ENCODE assay signal across 8 cellular contexts in genomic region chr11:63613517-63614135, GRCh38. TPM values are rescaled to one million over a fixed set of nuclear protein-coding genes. Genes with fewer than 3 reads are reported as not detected.
A peak's percentile ranks its signal among the peaks of the same experiment; 100 is the strongest.
DNase-seq lines count a peak whose midpoint lies in the region; ATAC-seq and TF ChIP-seq lines count a peak whose summit lies in the region.

No MANE protein-coding gene starts in this region.

- peak overlapping the region; percentile 87 for H3K4me3 Mint-ChIP-seq in natural killer cell treated with Interleukin-12 subunit alpha and Interleukin-12 subunit beta and Interleukin-15 and Interleukin-18, amount 100 ng/mL, for 72 hours

- TF ChIP-seq CTCF in GM13977 (IDR thresholded peaks at IDR 0.05; ENCODE audit: extremely low read depth, insufficient read depth, missing control alignments) (peak; percentile 10), foreskin fibroblast (IDR thresholded peaks at IDR 0.05; ENCODE audit: low read depth, low read length) (no peak), tibial nerve (IDR thresholded peaks at IDR 0.05) (no peak)

- H3K4me3 ChIP-seq in MG63: peak overlapping the region; percentile 64
- peak overlapping the region; percentile 60 to 64 for H3K4me3 ChIP-seq in foreskin fibroblast (ENCODE audit: low read depth in 1 of 2, low read length in 2 of 2)
- H3K4me3 ChIP-seq in tibial nerve: peak overlapping the region; percentile 62 to 87 (median 73)

- H3K36me3 ChIP-seq in MG63 (no peaks in the 10 kb centered on the region), tibial nerve (no peaks in the 10 kb centered on the region)

- H3K9me3 Mint-ChIP-seq in natural killer cell treated with Interleukin-12 subunit alpha and Interleukin-12 subunit beta and Interleukin-15 and Interleukin-18, amount 100 ng/mL, for 72 hours: no peaks in the 10 kb centered on the region

- no peaks in the 10 kb centered on the region for H3K27me3 Mint-ChIP-seq in natural killer cell treated with Interleukin-12 subunit alpha and Interleukin-12 subunit beta and Interleukin-15 and Interleukin-18, amount 100 ng/mL, for 72 hours

- peak overlapping the region; percentile 86 to 99 (median 91) for H3K27ac ChIP-seq in tibial nerve

- no peak for TF ChIP-seq POLR2A in tibial nerve (IDR thresholded peaks at IDR 0.05)

- WGBS in tibial nerve, 2 donors: 0% methylated on average over 37 to 38 of the region's 45 CpGs

- ATAC-seq in natural killer cell treated with Interleukin-12 subunit alpha and Interleukin-12 subunit beta and Interleukin-15 and Interleukin-18, amount 100 ng/mL, for 72 hours: peak; percentile 66 to 75

- H3K27me3 ChIP-seq in MG63 (no peaks in the 10 kb centered on the region), tibial nerve (no peaks in the 10 kb centered on the region)

- TF ChIP-seq EP300 in tibial nerve (IDR thresholded peaks at IDR 0.05): peak in 1 of 2 donors; percentile 66

- in situ Hi-C loops in GM13977 (cut with MboI; ENCODE audit: low pct_unique_long_range_greater_than_20kb, low sequenced_read_pairs, unreplicated experiment): no loop called here

- H3K36me3 Mint-ChIP-seq in natural killer cell treated with Interleukin-12 subunit alpha and Interleukin-12 subunit beta and Interleukin-15 and Interleukin-18, amount 100 ng/mL, for 72 hours: no peaks in the 10 kb centered on the region

- H3K4me1 Mint-ChIP-seq in natural killer cell treated with Interleukin-12 subunit alpha and Interleukin-12 subunit beta and Interleukin-15 and Interleukin-18, amount 100 ng/mL, for 72 hours (ENCODE audit: low read depth in 2 of 2): peaks cover 21 to 29% of the 10 kb centered on the region in 2 donors

- peaks cover 0 to 41% (median 31%) of the 10 kb centered on the region in 4 donors for H3K4me1 ChIP-seq in tibial nerve

- H3K9me3 ChIP-seq in MG63 (no peaks in the 10 kb centered on the region), tibial nerve (no peaks in the 10 kb centered on the region)

- H3K27ac Mint-ChIP-seq in natural killer cell treated with Interleukin-12 subunit alpha and Interleukin-12 subunit beta and Interleukin-15 and Interleukin-18, amount 100 ng/mL, for 72 hours: peak overlapping the region; percentile 53 to 84

- DNase-seq in GM13977 (ENCODE audit: low spot score): peak; percentile 54
- DNase-seq in MG63: no peak
- peak; percentile 74 for DNase-seq in activated effector memory CD4-positive, alpha-beta T cell treated with anti-CD3 and anti-CD28 coated beads, Interleukin-2, amount 50 U/mL, for 16 hours
- DNase-seq in foreskin fibroblast: peak in 1 of 2 donors; percentile 32
- DNase-seq in natural killer cell treated with Interleukin-12 subunit alpha and Interleukin-12 subunit beta and Interleukin-15 and Interleukin-18, amount 100 ng/mL, for 72 hours (ENCODE audit: low spot score): no peak
- peak; percentile 40 to 41 for DNase-seq in tibial nerve (ENCODE audit: low spot score in 2 of 2)
- no peak for DNase-seq in NCI-H2081 treated with DMSO at 0.1 percent for 48 hours (lab: John Stamatoyannopoulos, UW)
- DNase-seq in NCI-H345 (lab: John Stamatoyannopoulos, UW): no peak

RNA-seq across cellular contexts. Expression of gene PLAAT3, which starts 0.6 kb away (rescaled TPM):
- 13.6 and 28.8 TPM in 2 replicates for total RNA-seq in MG63 (2014; rRNA removed; shearing (Covaris generic); ENCODE audit: low replicate concordance)
- 10 to 100 TPM; 16.8 to 60.0 TPM for total RNA-seq in natural killer cell treated with Interleukin-12 subunit alpha and Interleukin-12 subunit beta and Interleukin-15 and Interleukin-18, amount 100 ng/mL, for 72 hours
- total RNA-seq in tibial nerve: 100 to 1,000 TPM; 140 to 185 (median 157) TPM

RNA-seq across cellular contexts. Expression of gene PLAAT2, which starts 50.4 kb away (rescaled TPM):
- total RNA-seq in MG63 (2014; rRNA removed; shearing (Covaris generic); ENCODE audit: low replicate concordance): not detected in 2 replicates
- 1 to 10 TPM in 1 of 2 donors, not detected in 1; 1.4 TPM for total RNA-seq in natural killer cell treated with Interleukin-12 subunit alpha and Interleukin-12 subunit beta and Interleukin-15 and Interleukin-18, amount 100 ng/mL, for 72 hours
- total RNA-seq in tibial nerve: under 1 TPM in 1 of 4 donors, not detected in 3; 0.90 TPM

RNA-seq across cellular contexts. Expression of gene ATL3, which starts 57.5 kb away (rescaled TPM):
- total RNA-seq in MG63 (2014; rRNA removed; shearing (Covaris generic); ENCODE audit: low replicate concordance): 92.4 and 93.6 TPM in 2 replicates
- total RNA-seq in natural killer cell treated with Interleukin-12 subunit alpha and Interleukin-12 subunit beta and Interleukin-15 and Interleukin-18, amount 100 ng/mL, for 72 hours: 10 to 100 TPM; 12.5 to 40.6 TPM
- 100 to 1,000 TPM in 1 of 4 donors, 10 to 100 TPM in 3; 81.4 to 102 (median 92.9) TPM for total RNA-seq in tibial nerve

Comparison
In these comparisons a context has a peak if more than half of its experiments do, and no peak if none do; other contexts are left out.
1. DNase-seq: peak in GM13977 (single experiment), activated effector memory CD4-positive, alpha-beta T cell treated with anti-CD3 and anti-CD28 coated beads, Interleukin-2, amount 50 U/mL, for 16 hours (single experiment) and tibial nerve (2 of 2); none in MG63 (single experiment), natural killer cell treated with Interleukin-12 subunit alpha and Interleukin-12 subunit beta and Interleukin-15 and Interleukin-18, amount 100 ng/mL, for 72 hours (single experiment), NCI-H2081 treated with DMSO at 0.1 percent for 48 hours (single experiment) and NCI-H345 (single experiment).
2. Peak in every context shown above with its lines, with median percentiles within 50 percentile points of each other: H3K4me3 ChIP-seq.